In the genomic region with DNA sequence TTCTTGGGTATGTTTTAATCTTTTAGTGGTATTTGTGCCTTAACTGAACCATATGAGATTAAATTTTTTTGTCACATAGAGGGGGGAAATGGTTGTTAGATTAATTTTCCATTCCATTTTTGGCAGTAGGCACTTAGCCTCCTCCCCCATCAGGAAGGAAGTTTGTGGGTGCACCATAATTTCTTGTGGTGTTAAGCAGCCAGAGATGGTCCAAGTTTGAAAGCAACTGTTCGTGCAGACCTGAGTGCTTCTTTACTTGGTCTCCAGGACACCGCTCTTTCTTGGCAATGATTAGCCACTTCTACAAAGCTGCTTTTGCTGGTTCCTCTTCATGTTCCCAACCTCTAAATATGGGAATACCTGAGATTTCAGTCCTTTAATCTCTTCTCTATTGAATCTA, we compare ENCODE assay signal across 11 cellular contexts.
A peak's percentile ranks its signal among the peaks of the same experiment; 100 is the strongest.
DNase-seq lines count a peak whose midpoint lies in the region; ATAC-seq and TF ChIP-seq lines count a peak whose summit lies in the region.
"Had no signal": no experiment of that assay in that cellular context is flagged by ENCODE, and none has a peak within 500 bp of the region (broad histone marks: within the 10 kb centered on the region; RNA-seq: fewer than 3 reads in every experiment).

No MANE protein-coding gene starts in this region.

- H3K9me3 Mint-ChIP-seq in activated naive CD8-positive, alpha-beta T cell treated with anti-CD3 and anti-CD28 coated beads for 36 hours = peaks cover 29% of the 10 kb centered on the region

- DNase-seq in GM10266 (ENCODE audit: extremely low spot score) = peak; percentile 5
- peak; percentile 71 to 84 for DNase-seq in Kasumi-1 (lab: John Stamatoyannopoulos, UW)
- peak; percentile 13 for DNase-seq in activated naive CD8-positive, alpha-beta T cell treated with anti-CD3 and anti-CD28 coated beads for 36 hours
- no peak for DNase-seq in NCI-H2029 treated with DMSO at 0.1 percent for 48 hours (lab: John Stamatoyannopoulos, UW)
- DNase-seq in NCI-H1105 (lab: John Stamatoyannopoulos, UW) = no peak
- DNase-seq: DMS53, nephron progenitor cell had no signal

- peak overlapping the region; percentile 80 for H3K27ac Mint-ChIP-seq in activated naive CD8-positive, alpha-beta T cell treated with anti-CD3 and anti-CD28 coated beads for 36 hours
- H3K27ac Mint-ChIP-seq: nephron progenitor cell had no signal

- H3K36me3 Mint-ChIP-seq in activated naive CD8-positive, alpha-beta T cell treated with anti-CD3 and anti-CD28 coated beads for 36 hours = peaks cover 33% of the 10 kb centered on the region

- peaks cover 47% of the 10 kb centered on the region for H3K4me1 Mint-ChIP-seq in activated naive CD8-positive, alpha-beta T cell treated with anti-CD3 and anti-CD28 coated beads for 36 hours

- peak overlapping the region; percentile 12 for H3K4me3 Mint-ChIP-seq in activated naive CD8-positive, alpha-beta T cell treated with anti-CD3 and anti-CD28 coated beads for 36 hours
- H3K4me3 Mint-ChIP-seq: nephron progenitor cell had no signal

- TF ChIP-seq CTCF in GM10266 (IDR thresholded peaks at IDR 0.05; ENCODE audit: control insufficient read depth, insufficient read depth, low read depth, missing control alignments) = no peak

- no peaks in the 10 kb centered on the region for H3K27me3 Mint-ChIP-seq in activated naive CD8-positive, alpha-beta T cell treated with anti-CD3 and anti-CD28 coated beads for 36 hours

- ATAC-seq in GM19438 (IDR thresholded peaks at IDR 0.05; ENCODE audit: low read depth, unreplicated experiment) = peak; percentile 87
- ATAC-seq in GM21717 (IDR thresholded peaks at IDR 0.05; ENCODE audit: unreplicated experiment) = no peak
- no peak for ATAC-seq in HG02623 (IDR thresholded peaks at IDR 0.05; ENCODE audit: unreplicated experiment)
- ATAC-seq: esophagus mucosa had no signal

Comparison
In these comparisons a context has a peak if more than half of its experiments do, and no peak if none do; other contexts are left out.
1. DNase-seq: peak in GM10266 (single experiment), Kasumi-1 (2 of 2) and activated naive CD8-positive, alpha-beta T cell treated with anti-CD3 and anti-CD28 coated beads for 36 hours (single experiment); none in NCI-H2029 treated with DMSO at 0.1 percent for 48 hours (single experiment) and NCI-H1105 (single experiment).